In the genomic region with DNA sequence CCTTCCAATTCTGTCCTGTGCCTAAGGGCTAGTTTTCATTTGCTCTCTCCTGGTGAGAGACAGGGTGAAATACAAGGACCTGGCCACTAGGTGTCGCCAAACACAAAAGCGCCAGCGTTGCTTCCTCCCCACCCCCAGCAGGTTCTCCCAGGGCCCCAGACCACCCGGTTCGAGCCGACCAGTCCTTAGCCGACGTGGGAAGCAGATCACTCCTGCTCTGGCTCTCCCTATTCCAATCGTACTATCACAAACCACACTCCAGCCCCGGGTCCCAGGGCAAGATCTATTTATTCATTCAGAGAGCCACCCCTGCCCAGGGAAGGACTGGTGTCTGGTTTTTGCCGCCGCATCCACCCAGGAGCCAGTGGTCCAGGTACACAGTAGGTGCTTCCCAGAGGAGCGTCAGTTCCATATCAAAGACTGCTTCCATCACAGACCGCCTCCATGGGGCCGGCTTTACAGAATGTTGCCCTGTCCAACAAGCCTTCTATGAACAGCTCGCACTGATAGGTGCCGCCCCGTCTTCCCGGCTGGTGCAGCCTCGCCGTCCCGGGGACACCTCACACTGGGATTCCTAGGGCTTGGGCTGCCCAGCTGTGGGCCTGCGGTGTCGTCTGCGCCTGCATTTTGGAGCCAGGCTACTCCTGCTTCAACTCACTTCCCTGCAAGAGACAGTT, we compare ENCODE assay signal across 8 cellular contexts. TPM values are rescaled to one million over a fixed set of nuclear protein-coding genes. Genes with fewer than 3 reads are reported as not detected.
A peak's percentile ranks its signal among the peaks of the same experiment; 100 is the strongest.
DNase-seq lines count a peak whose midpoint lies in the region; ATAC-seq, FAIRE-seq and TF ChIP-seq lines count a peak whose summit lies in the region.

No MANE protein-coding gene starts in this region.

- H3K27ac ChIP-seq in brain microvascular endothelial cell: no peak overlapping the region
- peak overlapping the region; percentile 95 to 96 for H3K27ac ChIP-seq in small intestine (ENCODE audit: low read depth in 1 of 2, low read length in 1 of 2)

- H3K9me3 ChIP-seq in iPS-18c (ENCODE audit: control insufficient read depth, insufficient read depth, low read length) (no peaks in the 10 kb centered on the region), small intestine (ENCODE audit: control insufficient read depth, low read depth) (no peaks in the 10 kb centered on the region)

- FAIRE-seq in small intestine (lab: Jason Lieb, UNC): no peak

- TF ChIP-seq CTCF in brain microvascular endothelial cell (IDR thresholded peaks at IDR 0.05; ENCODE audit: low read depth, low read length, missing control alignments): peak; percentile 94

- in situ Hi-C loops in brain microvascular endothelial cell (cut with HindIII; ENCODE audit: low pct_ligation_motif_present, low sequenced_read_pairs): no loop called here

- peak; percentile 43 for ATAC-seq in GM19351 (IDR thresholded peaks at IDR 0.05; ENCODE audit: unreplicated experiment)

- H3K4me3 ChIP-seq in brain microvascular endothelial cell (ENCODE audit: low read depth, low read length) (peak overlapping the region; percentile 9), iPS-18c (ENCODE audit: insufficient read depth, low read depth, low read length) (peak overlapping the region; percentile 31; the same call in 1 of the 2 replicates), small intestine (ENCODE audit: low read depth in 1 of 2, low read length in 2 of 2) (no peak overlapping the region)

- WGBS in small intestine, 3 donors: 28 to 34% (median 32%) methylated on average over 25 of the region's 25 CpGs

- H3K4me1 ChIP-seq in small intestine (ENCODE audit: control insufficient read depth in 2 of 2, insufficient read depth in 1 of 2, low read depth in 1 of 2, low read length in 1 of 2): peaks cover 0 to 4% of the 10 kb centered on the region in 2 donors

- H3K27me3 ChIP-seq in brain microvascular endothelial cell (replicated peaks) (no peaks in the 10 kb centered on the region), small intestine (ENCODE audit: control insufficient read depth in 2 of 2, insufficient read depth in 2 of 2, low read length in 2 of 2) (no peaks in the 10 kb centered on the region)

- DNase-seq in AG08396 (ENCODE audit: low spot score) (peak; percentile 94), NCI-H187 treated with DMSO at 0.1 percent for 48 hours (lab: John Stamatoyannopoulos, UW) (peak; percentile 35), UCSD-AML1 (lab: John Stamatoyannopoulos, UW; ENCODE audit: unreplicated experiment) (peak; percentile 70), brain microvascular endothelial cell (peak; percentile 34), small intestine (peak; percentile 83), NCI-H774 (lab: John Stamatoyannopoulos, UW) (no peak)

- H3K36me3 ChIP-seq in brain microvascular endothelial cell (replicated peaks) (no peaks in the 10 kb centered on the region), small intestine (ENCODE audit: control insufficient read depth in 2 of 2, insufficient read depth in 2 of 2, low read length in 2 of 2) (no peaks in the 10 kb centered on the region)

RNA-seq across cellular contexts. Expression of a gene that starts 35.0 kb away (rescaled TPM):
- polyA plus RNA-seq in small intestine: 10 to 100 TPM; 20.3 to 24.8 (median 24.0) TPM

RNA-seq across cellular contexts. Expression of a gene that starts 51.3 kb away (rescaled TPM):
- 10 to 100 TPM; 29.2 to 50.6 (median 33.1) TPM for polyA plus RNA-seq in small intestine

Comparison
In these comparisons a context has a peak if more than half of its experiments do, and no peak if none do; other contexts are left out.
1. H3K4me3 ChIP-seq: peak in brain microvascular endothelial cell (single experiment) and iPS-18c (single experiment); none in small intestine (0 of 2).